In genomic region chr11:111937461-111937769, GRCh38 we compare ENCODE assay signal across 9 cellular contexts. TPM values are rescaled to one million over a fixed set of nuclear protein-coding genes. Genes with fewer than 3 reads are reported as not detected.
DNase-seq lines count a peak whose midpoint lies in the region; ATAC-seq and TF ChIP-seq lines count a peak whose summit lies in the region.
"Had no signal": no experiment of that assay in that cellular context is flagged by ENCODE, and none has a peak within 500 bp of the region (broad histone marks: within the 10 kb centered on the region; RNA-seq: fewer than 3 reads in every experiment).

No MANE protein-coding gene starts in this region.

- H3K4me3 ChIP-seq in heart right ventricle, result peak overlapping the region; percentile 5 to 77 (median 68)
- peak overlapping the region; percentile 76 to 79 for H3K4me3 ChIP-seq in mucosa of rectum (ENCODE audit: low read length in 2 of 2)
- H3K4me3 ChIP-seq in vagina, result peak overlapping the region; percentile 55 to 80

- peaks cover 34% of the 10 kb centered on the region for H3K4me1 Mint-ChIP-seq in central memory CD8-positive, alpha-beta T cell

- no peaks in the 10 kb centered on the region for H3K27me3 ChIP-seq in heart right ventricle
- no peaks in the 10 kb centered on the region for H3K27me3 ChIP-seq in mucosa of rectum (ENCODE audit: control insufficient read depth in 2 of 2, insufficient read depth in 2 of 2, low read length in 2 of 2)
- H3K27me3 ChIP-seq in vagina, result no peaks in the 10 kb centered on the region

- H3K9me3 Mint-ChIP-seq in central memory CD8-positive, alpha-beta T cell, result no peaks in the 10 kb centered on the region

- H3K9me3 ChIP-seq in heart right ventricle (no peaks in the 10 kb centered on the region), mucosa of rectum (ENCODE audit: control insufficient read depth in 2 of 2, low read length in 2 of 2) (no peaks in the 10 kb centered on the region), vagina (no peaks in the 10 kb centered on the region)

- H3K27ac ChIP-seq in heart right ventricle (peak overlapping the region; percentile 48 to 85 (median 76)), mucosa of rectum (ENCODE audit: low read depth in 2 of 2, low read length in 2 of 2) (peak overlapping the region in 1 of 2 donors; percentile 43), vagina (peak overlapping the region; percentile 80)

- H3K9ac ChIP-seq in mucosa of rectum (ENCODE audit: low read depth in 1 of 2, low read length in 2 of 2), result peak overlapping the region; percentile 32 to 69

- H3K4me1 ChIP-seq in heart right ventricle (peaks cover 2 to 68% (median 42%) of the 10 kb centered on the region in 9 donors), mucosa of rectum (ENCODE audit: control insufficient read depth in 2 of 2, insufficient read depth in 2 of 2, low read length in 2 of 2) (peaks cover 2 to 15% of the 10 kb centered on the region in 2 donors), vagina (peaks cover 13% of the 10 kb centered on the region)

- TF ChIP-seq CTCF in heart right ventricle (IDR thresholded peaks at IDR 0.05) (no peak), vagina (IDR thresholded peaks at IDR 0.05) (no peak)

- peaks cover 7% of the 10 kb centered on the region for H3K36me3 Mint-ChIP-seq in central memory CD8-positive, alpha-beta T cell (ENCODE audit: insufficient read depth)

- TF ChIP-seq POLR2A in vagina (IDR thresholded peaks at IDR 0.05), result no peak

- H3K27ac Mint-ChIP-seq in central memory CD8-positive, alpha-beta T cell (ENCODE audit: low read depth), result no peak overlapping the region

- H3K27me3 Mint-ChIP-seq in central memory CD8-positive, alpha-beta T cell, result no peaks in the 10 kb centered on the region

- no peaks in the 10 kb centered on the region for H3K36me3 ChIP-seq in heart right ventricle
- H3K36me3 ChIP-seq in mucosa of rectum (ENCODE audit: control insufficient read depth in 2 of 2, insufficient read depth in 2 of 2, low read length in 2 of 2), result no peaks in the 10 kb centered on the region
- H3K36me3 ChIP-seq in vagina, result no peaks in the 10 kb centered on the region

- no peak for DNase-seq in heart right ventricle
- DNase-seq in left ventricle myocardium superior, result no peak
- no peak for DNase-seq in central memory CD8-positive, alpha-beta T cell (ENCODE audit: low spot score in 2 of 2)
- DNase-seq in vagina (ENCODE audit: extremely low spot score in 2 of 2), result no peak
- no peak for DNase-seq in middle frontal gyrus (ENCODE audit: extremely low spot score, low spot score)

- WGBS in heart right ventricle, 2 donors, result 4 to 6% methylated on average over 9 of the region's 9 CpGs

- intact Hi-C loops in heart right ventricle (cut with DNase I), result loop anchor here in 6 of 10 donors (5.0 to 10.0 kb wide), 3 partner anchors 35 to 147 kb away; partner anchors contain the start of genes SDHD (in 2 of the 6) and TIMM8B (in 2 of the 6)
- intact Hi-C loops in left ventricle myocardium superior (cut with micrococcal nuclease), result no loop called here
- intact Hi-C loops in vagina (cut with DNase I), result loop anchor here (5.0 kb wide), 1 partner anchor 40 kb away; no protein-coding TSS in a partner anchor

- peak overlapping the region; percentile 85 for H3K4me3 Mint-ChIP-seq in central memory CD8-positive, alpha-beta T cell

- ATAC-seq in heart right ventricle (no peak), left ventricle myocardium superior (no peak), HG03442 (IDR thresholded peaks at IDR 0.05; ENCODE audit: unreplicated experiment) (no peak), HG03342 (IDR thresholded peaks at IDR 0.05; ENCODE audit: unreplicated experiment) (no peak)
- ATAC-seq in central memory CD8-positive, alpha-beta T cell (replicated peaks; ENCODE audit: extremely low read depth, poor library complexity, severe bottlenecking), result no peak

RNA-seq across cellular contexts. Expression of gene DIXDC1, which starts 0.3 kb away (rescaled TPM):
- total RNA-seq in heart right ventricle (10 to 100 TPM in 9 of 10 donors, 1 to 10 TPM in 1; 5.6 to 36.8 (median 28.6) TPM), left ventricle myocardium superior (19.6 TPM), vagina (36.8 TPM)
- polyA plus RNA-seq in heart right ventricle, result 1 to 10 TPM; 4.7 to 5.6 TPM

RNA-seq across cellular contexts. Expression of gene C11orf52, which starts 18.7 kb away (rescaled TPM):
- total RNA-seq in heart right ventricle (1 to 10 TPM in 8 of 10 donors, under 1 TPM in 2; 0.48 to 4.1 (median 1.6) TPM), left ventricle myocardium superior (1.0 TPM), vagina (1.5 TPM)
- polyA plus RNA-seq in heart right ventricle, result 1 to 10 TPM; 3.0 to 3.2 TPM

RNA-seq across cellular contexts. Expression of gene HSPB2, which starts 24.9 kb away (rescaled TPM):
- total RNA-seq in heart right ventricle (10 to 100 TPM; 18.9 to 65.4 (median 29.1) TPM), left ventricle myocardium superior (37.0 TPM), vagina (not detected)
- 100 to 1,000 TPM in 1 of 2 donors, 10 to 100 TPM in 1; 37.7 to 136 TPM for polyA plus RNA-seq in heart right ventricle
- total RNA-seq: NCI-H460 had no signal

RNA-seq across cellular contexts. Expression of gene CRYAB, which starts 25.8 kb away (rescaled TPM):
- over 10,000 TPM in 2 of 10 donors, 1,000 to 10,000 TPM in 8; 7,877 to 10,608 (median 8,590) TPM for total RNA-seq in heart right ventricle
- polyA plus RNA-seq in heart right ventricle, result over 10,000 TPM in 1 of 2 donors, 1,000 to 10,000 TPM in 1; 7,695 to 25,436 TPM
- 6,681 TPM for total RNA-seq in left ventricle myocardium superior
- total RNA-seq in vagina, result 161 TPM

RNA-seq across cellular contexts. Expression of gene CFAP68, which starts 58.1 kb away (rescaled TPM):
- 10 to 100 TPM; 17.5 to 38.5 (median 31.5) TPM for total RNA-seq in heart right ventricle
- polyA plus RNA-seq in heart right ventricle, result 10 to 100 TPM; 14.7 to 24.6 TPM
- 26.1 TPM for total RNA-seq in left ventricle myocardium superior
- total RNA-seq in vagina, result 22.6 TPM

Comparison
In these comparisons a context has a peak if more than half of its experiments do, and no peak if none do; other contexts are left out.
1. RNA of gene HSPB2, which starts 24.9 kb away (total RNA-seq): 37.0 TPM in left ventricle myocardium superior (single experiment) and 18.9 to 65.4 TPM in heart right ventricle; not detected in vagina (single experiment); every median in the first group is over 10 times any median in the second.
2. Peak in every context shown above with its lines, with median percentiles within 50 percentile points of each other: H3K4me3 ChIP-seq.